In the genomic region with DNA sequence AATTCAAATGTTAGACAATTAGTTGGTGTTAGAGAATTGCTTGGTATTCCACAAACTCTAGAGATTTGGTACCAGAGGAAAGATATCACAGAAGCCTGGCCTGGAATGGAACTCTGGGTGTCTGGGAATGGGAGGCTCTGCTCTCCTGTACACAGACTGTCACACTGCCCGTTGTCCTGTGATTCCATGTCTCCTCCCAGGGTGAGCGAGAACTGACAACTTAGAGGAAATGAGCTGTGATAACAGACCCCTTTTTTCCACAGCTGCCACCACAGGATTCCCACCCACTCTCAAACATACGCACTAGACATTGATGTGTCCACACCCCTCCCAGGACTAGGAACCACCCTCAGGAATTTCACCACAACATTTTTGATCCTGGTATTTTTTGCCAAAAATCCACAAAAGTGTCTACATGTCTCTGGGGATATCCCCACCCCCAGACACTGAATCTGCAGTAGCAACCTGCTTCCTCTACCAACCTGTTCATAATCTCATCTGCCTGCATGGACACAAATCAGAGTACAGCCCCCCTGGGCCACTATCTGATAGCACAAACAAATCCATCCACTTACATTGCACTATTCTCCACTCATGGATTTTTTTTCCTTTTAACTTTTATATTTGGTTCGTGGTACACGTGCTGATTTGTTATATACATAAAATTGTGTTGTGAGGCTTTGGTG, we compare ENCODE assay signal across 14 cellular contexts.
DNase-seq lines count a peak whose midpoint lies in the region; ATAC-seq and TF ChIP-seq lines count a peak whose summit lies in the region.
"Had no signal": no experiment of that assay in that cellular context is flagged by ENCODE, and none has a peak within 500 bp of the region (broad histone marks: within the 10 kb centered on the region; RNA-seq: fewer than 3 reads in every experiment).

No MANE protein-coding gene starts in this region.

- no peaks in the 10 kb centered on the region for H3K9me2 ChIP-seq in Loucy (replicated peaks; ENCODE audit: low read depth, low read length)

- H3K9me3 ChIP-seq in Loucy (ENCODE audit: insufficient read depth, low read depth, low read length): no peaks in the 10 kb centered on the region

- H2AFZ ChIP-seq in Loucy (ENCODE audit: low read length): no peak overlapping the region

- H3K36me3 ChIP-seq in Loucy (ENCODE audit: insufficient read depth, low read length): no peaks in the 10 kb centered on the region

- peak overlapping the region; percentile 92 for H3K4me2 ChIP-seq in Loucy (ENCODE audit: low read depth, low read length, poor library complexity, severe bottlenecking)

- H3K4me1 ChIP-seq in Loucy (ENCODE audit: insufficient read depth, low read length, poor library complexity, severe bottlenecking): peaks cover 53% of the 10 kb centered on the region

- DNase-seq in D341Med (ENCODE audit: low spot score) (peak; percentile 14), amniotic epithelial cell (ENCODE audit: low read depth) (peak; percentile 43), non-pigmented ciliary epithelial cell (ENCODE audit: low read depth) (peak; percentile 8), T-helper 1 cell (no peak), NCI-H1436 (lab: John Stamatoyannopoulos, UW) (no peak)
- DNase-seq: activated CD8-positive, alpha-beta memory T cell treated with anti-CD3 and anti-CD28 coated beads, Interleukin-2, amount 50 U/mL, for 48 hours; CD4-positive, alpha-beta memory T cell; dorsolateral prefrontal cortex; HFFc6; NCI-H1092 treated with DMSO at 0.1 percent for 48 hours; NCI-H524 treated with DMSO at 0.1 percent for 48 hours; SHP77 had no signal

- H3K9ac ChIP-seq in Loucy (ENCODE audit: low read depth, low read length, poor library complexity, severe bottlenecking): peak overlapping the region; percentile 14

- H4K20me1 ChIP-seq in Loucy (ENCODE audit: insufficient read depth, low read length, poor library complexity, severe bottlenecking): peaks cover 62% of the 10 kb centered on the region

- ATAC-seq in GM18858 (IDR thresholded peaks at IDR 0.05; ENCODE audit: unreplicated experiment): no peak

- peak overlapping the region; percentile 84 for H3K4me3 ChIP-seq in Loucy (ENCODE audit: low read length, poor library complexity, severe bottlenecking)
- H3K4me3 ChIP-seq: dorsolateral prefrontal cortex had no signal

- no peaks in the 10 kb centered on the region for H3F3A ChIP-seq in Loucy (ENCODE audit: low read depth)

- peaks cover 94% of the 10 kb centered on the region for H3K79me2 ChIP-seq in Loucy (ENCODE audit: insufficient read depth, low read length)

- no peaks in the 10 kb centered on the region for H3K27me3 ChIP-seq in Loucy (ENCODE audit: insufficient read depth, low read length, poor library complexity, severe bottlenecking)
- H3K27me3 ChIP-seq: dorsolateral prefrontal cortex had no signal

- no peak for TF ChIP-seq CTCF in Loucy (conservative IDR thresholded peaks at IDR 0.05; ENCODE audit: low read length)

Comparison
In these comparisons a context has a peak if more than half of its experiments do, and no peak if none do; other contexts are left out.
1. DNase-seq: peak in D341Med (single experiment), amniotic epithelial cell (single experiment) and non-pigmented ciliary epithelial cell (single experiment); none in T-helper 1 cell (0 of 5) and NCI-H1436 (single experiment).